1 cellular context compared by ENCODE assay signal in genomic region chr15:66802087-66803001, GRCh38.
TF ChIP-seq lines count a peak whose summit lies in the region.

No MANE protein-coding gene starts in this region.

TF ChIP-seq in K562, 482 proteins besides CTCF, POLR2A, EP300 and RAD21 (continued from another document):
- no peak for TF ChIP-seq IRF9 (tag; IDR thresholded peaks at IDR 0.05)
